30 cellular contexts compared by ENCODE assay signal in genomic region chr6:162337412-162337811, GRCh38.
"Had no signal": no experiment of that assay in that cellular context is flagged by ENCODE, and none has a peak within 500 bp of the region (broad histone marks: within the 10 kb centered on the region; RNA-seq: fewer than 3 reads in every experiment).

No MANE protein-coding gene starts in this region.

- H3K4me3 ChIP-seq: ascending aorta, esophagus muscularis mucosa, gastrocnemius medialis, heart right ventricle had no signal

- H3K36me3 ChIP-seq: ascending aorta, esophagus muscularis mucosa, gastrocnemius medialis, heart right ventricle had no signal

- ATAC-seq: activated naive CD4-positive, alpha-beta T cell treated with anti-CD3 and anti-CD28 coated beads, Interleukin-2, amount 50 U/mL, for 72 hours; activated T-cell treated with anti-CD3 and anti-CD28 coated beads, Interleukin-2, amount 50 U/mL, for 72 hours; effector memory CD8-positive, alpha-beta T cell; foreskin keratinocyte; gastrocnemius medialis; T-helper 17 cell; WTC11 had no signal

- DNase-seq: activated CD4-positive, alpha-beta memory T cell treated with anti-CD3 and anti-CD28 coated beads, Interleukin-2, amount 10 ng/mL, durations not matched to agents 7 days and 5 days; activated CD4-positive, alpha-beta T cell treated with anti-CD3 and anti-CD28 coated beads for 1 hour; activated CD4-positive, alpha-beta T cell treated with anti-CD3 and anti-CD28 coated beads for 4 hours; activated CD4-positive, alpha-beta T cell treated with anti-CD3 and anti-CD28 coated beads, Interleukin-2, amount 10 ng/mL, durations not matched to agents 7 days and 5 days; activated CD4-positive, alpha-beta T cell treated with anti-CD3 and anti-CD28 coated beads, Interleukin-2, amount 50 U/mL, for 4 hours; activated CD8-positive, alpha-beta memory T cell treated with anti-CD3 and anti-CD28 coated beads, Interleukin-2, amount 50 U/mL, for 48 hours; activated gamma-delta T cell; activated naive CD4-positive, alpha-beta T cell; activated naive CD4-positive, alpha-beta T cell treated with anti-CD3 and anti-CD28 coated beads, Interleukin-2, amount 10 ng/mL, durations not matched to agents 7 days and 5 days; activated naive CD8-positive, alpha-beta T cell treated with anti-CD3 and anti-CD28 coated beads, Interleukin-2, amount 10 ng/mL, durations not matched to agents 7 days and 5 days; activated T-cell treated with anti-CD3 and anti-CD28 coated beads for 4 hours; activated T-cell treated with anti-CD3 and anti-CD28 coated beads, Interleukin-2, amount 50 U/mL, for 24 hours; activated T-cell treated with anti-CD3 and anti-CD28 coated beads, Interleukin-2, amount 50 U/mL, for 72 hours; caudate nucleus; cortex of kidney; dermis blood vessel endothelial cell; effector CD4-positive, alpha-beta T cell; effector memory CD8-positive, alpha-beta T cell; erythroblast; foreskin keratinocyte; gastrocnemius medialis; glutamatergic neuron; heart right ventricle; T-helper 1 cell; T-helper 17 cell; T1000 had no signal

- H3K4me1 ChIP-seq: ascending aorta, esophagus muscularis mucosa, foreskin keratinocyte, gastrocnemius medialis had no signal

- H3K27ac ChIP-seq: ascending aorta, esophagus muscularis mucosa, foreskin keratinocyte, gastrocnemius medialis, heart right ventricle had no signal

- H3K27me3 ChIP-seq: ascending aorta, esophagus muscularis mucosa, foreskin keratinocyte, gastrocnemius medialis, heart right ventricle had no signal

- H3K9me3 ChIP-seq: ascending aorta, gastrocnemius medialis had no signal
